17 cellular contexts compared by ENCODE assay signal in the genomic region with DNA sequence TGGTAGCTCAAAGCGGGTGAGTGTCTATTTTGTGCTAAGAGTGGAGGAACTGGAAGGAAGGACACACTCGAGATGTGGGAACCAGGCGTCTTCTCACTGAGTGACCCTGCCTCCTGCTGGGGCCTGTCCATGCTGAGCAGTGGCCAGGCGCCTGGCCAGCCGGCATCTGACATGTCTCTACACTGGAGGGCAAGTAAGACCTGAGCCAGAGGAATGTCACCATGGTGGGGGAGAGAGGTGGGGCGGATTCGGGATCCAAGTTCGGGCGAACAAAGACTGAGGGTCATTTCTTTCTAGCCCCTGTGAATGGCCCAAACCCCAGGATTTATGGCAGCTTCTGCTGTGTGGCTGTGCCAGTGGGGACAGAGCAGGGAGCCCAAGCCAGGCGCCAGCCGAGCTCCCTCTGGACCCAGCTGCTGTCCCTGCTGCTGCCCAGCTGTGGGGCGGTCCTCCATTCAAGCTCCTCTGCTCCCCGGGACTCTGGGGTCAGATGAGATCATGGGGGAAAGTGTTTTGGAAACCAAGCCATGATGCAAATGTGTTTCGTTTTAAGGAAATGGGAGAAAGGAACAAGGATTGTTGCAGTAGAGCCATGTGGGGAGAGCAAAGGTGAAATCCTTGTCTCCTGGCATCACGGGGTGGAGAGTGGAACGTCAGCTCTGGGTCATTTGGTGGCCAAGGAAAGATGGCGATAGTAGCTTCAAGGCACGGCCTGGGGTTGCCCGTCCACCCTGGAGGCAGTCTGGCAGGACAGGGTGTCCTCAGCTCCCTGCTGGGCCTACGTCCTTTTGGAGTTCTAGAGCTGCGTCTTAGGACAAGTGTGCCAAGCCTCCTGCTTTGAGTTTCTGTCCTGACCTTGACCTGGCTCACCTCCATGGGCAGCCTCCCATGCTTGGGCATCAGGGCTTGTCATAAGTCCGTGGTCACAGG. TPM values are rescaled to one million over a fixed set of nuclear protein-coding genes. Genes with fewer than 3 reads are reported as not detected.
A peak's percentile ranks its signal among the peaks of the same experiment; 100 is the strongest.
DNase-seq lines count a peak whose midpoint lies in the region; ATAC-seq, FAIRE-seq and TF ChIP-seq lines count a peak whose summit lies in the region.
"Had no signal": no experiment of that assay in that cellular context is flagged by ENCODE, and none has a peak within 500 bp of the region (broad histone marks: within the 10 kb centered on the region; RNA-seq: fewer than 3 reads in every experiment).

No MANE protein-coding gene starts in this region.

- WGBS in A549 (ENCODE audit: missing lambda C conversion rate): 80% methylated on average over 22 of the region's 22 CpGs
- 89% methylated on average over 22 of the region's 22 CpGs for WGBS in hepatocyte (ENCODE audit: low lambda C conversion rate, missing lambda C conversion rate)

- H3K9me3 ChIP-seq in A549: no peaks in the 10 kb centered on the region
- no peaks in the 10 kb centered on the region for H3K9me3 ChIP-seq in hepatocyte (ENCODE audit: low read depth)
- no peaks in the 10 kb centered on the region for H3K9me3 ChIP-seq in CD8-positive, alpha-beta memory T cell (ENCODE audit: low read length)
- H3K9me3 ChIP-seq: SJCRH30 had no signal

- H3K4me1 Mint-ChIP-seq in chondrocyte (ENCODE audit: low read depth): peaks cover 63% of the 10 kb centered on the region
- peaks cover 0 to 3% (median 2%) of the 10 kb centered on the region in 3 donors for H3K4me1 Mint-ChIP-seq in CD8-positive, alpha-beta memory T cell

- no peak overlapping the region for H2AFZ ChIP-seq in hepatocyte

- DNase-seq in A549 (ENCODE audit: low read depth in 1 of 2, low spot score in 1 of 2) (no peak), chondrocyte (ENCODE audit: low spot score) (no peak), hepatocyte (ENCODE audit: low spot score) (no peak), NK-92 (lab: John Stamatoyannopoulos, UW; ENCODE audit: unreplicated experiment) (no peak)
- DNase-seq in CD8-positive, alpha-beta memory T cell: no peak
- DNase-seq in activated CD4-positive, alpha-beta T cell treated with anti-CD3 and anti-CD28 coated beads for 4 hours: no peak
- DNase-seq: 8988T; activated naive CD4-positive, alpha-beta T cell; CD8-positive, alpha-beta T cell; effector CD4-positive, alpha-beta T cell; H7; mammary epithelial cell; SJCRH30 had no signal

- H3K36me3 Mint-ChIP-seq in chondrocyte (ENCODE audit: low read depth): peaks cover 23% of the 10 kb centered on the region
- H3K36me3 Mint-ChIP-seq in CD8-positive, alpha-beta memory T cell: peaks cover 12 to 60% (median 16%) of the 10 kb centered on the region in 3 donors

- TF ChIP-seq POLR2A in A549 (IDR thresholded peaks at IDR 0.05; ENCODE audit: low read length): no peak

- no peak for TF ChIP-seq EP300 in A549 (IDR thresholded peaks at IDR 0.05)

- peaks cover 35% of the 10 kb centered on the region for H4K20me1 ChIP-seq in hepatocyte (ENCODE audit: insufficient read depth, poor library complexity, severe bottlenecking)

- H3K27me3 ChIP-seq in hepatocyte (no peaks in the 10 kb centered on the region), rectal smooth muscle tissue (ENCODE audit: control insufficient read depth, insufficient read depth, low read length) (no peaks in the 10 kb centered on the region)
- no peaks in the 10 kb centered on the region for H3K27me3 ChIP-seq in CD8-positive, alpha-beta memory T cell (ENCODE audit: insufficient read depth, low read length, poor library complexity, severe bottlenecking)
- H3K27me3 ChIP-seq: SJCRH30 had no signal

- peaks cover 96% of the 10 kb centered on the region for H3K79me2 ChIP-seq in hepatocyte

- no peaks in the 10 kb centered on the region for H3K9me3 Mint-ChIP-seq in chondrocyte (ENCODE audit: low read depth)
- no peaks in the 10 kb centered on the region for H3K9me3 Mint-ChIP-seq in CD8-positive, alpha-beta memory T cell
- H3K9me3 Mint-ChIP-seq: CD8-positive, alpha-beta T cell had no signal

- H3K4me1 ChIP-seq in A549: no peaks in the 10 kb centered on the region
- H3K4me1 ChIP-seq in hepatocyte (ENCODE audit: insufficient read depth): peaks cover 54% of the 10 kb centered on the region
- H3K4me1 ChIP-seq in rectal smooth muscle tissue (ENCODE audit: control insufficient read depth, insufficient read depth, low read length): no peaks in the 10 kb centered on the region
- H3K4me1 ChIP-seq in CD8-positive, alpha-beta memory T cell (ENCODE audit: insufficient read depth, low read length): no peaks in the 10 kb centered on the region

- H3K4me3 ChIP-seq in A549 (no peak overlapping the region), hepatocyte (no peak overlapping the region), rectal smooth muscle tissue (ENCODE audit: low read length) (no peak overlapping the region)
- no peak overlapping the region for H3K4me3 ChIP-seq in CD8-positive, alpha-beta memory T cell (ENCODE audit: low read length)
- H3K4me3 ChIP-seq: SJCRH30, smooth muscle cell had no signal

- H3K36me3 ChIP-seq in hepatocyte (replicated peaks; ENCODE audit: insufficient read depth, low read depth) (no peaks in the 10 kb centered on the region), rectal smooth muscle tissue (ENCODE audit: control insufficient read depth, insufficient read depth, low read length) (peaks cover 14% of the 10 kb centered on the region)
- H3K36me3 ChIP-seq in CD8-positive, alpha-beta memory T cell (ENCODE audit: insufficient read depth, low read length): peaks cover 13% of the 10 kb centered on the region

- no peak overlapping the region for H3K4me2 ChIP-seq in A549
- H3K4me2 ChIP-seq in hepatocyte: peak overlapping the region; percentile 85
- H3K4me2 ChIP-seq: smooth muscle cell had no signal

- H3K9ac ChIP-seq in rectal smooth muscle tissue (ENCODE audit: low read length): no peak overlapping the region

- no peaks in the 10 kb centered on the region for H3K27me3 Mint-ChIP-seq in chondrocyte (ENCODE audit: low read depth)
- H3K27me3 Mint-ChIP-seq in CD8-positive, alpha-beta memory T cell: peaks cover 0 to 3% of the 10 kb centered on the region in 2 donors

- no peak overlapping the region for H3K4me3 Mint-ChIP-seq in chondrocyte (ENCODE audit: unreplicated experiment)
- H3K4me3 Mint-ChIP-seq in CD8-positive, alpha-beta memory T cell: no peak overlapping the region
- H3K4me3 Mint-ChIP-seq: CD8-positive, alpha-beta T cell had no signal

- H3K27ac ChIP-seq in A549: no peak overlapping the region; a peak in 1 of 6 replicates
- peak overlapping the region; percentile 89 for H3K27ac ChIP-seq in hepatocyte
- H3K27ac ChIP-seq in rectal smooth muscle tissue (ENCODE audit: low read depth, low read length): peak overlapping the region; percentile 26
- no peak overlapping the region for H3K27ac ChIP-seq in CD8-positive, alpha-beta memory T cell (ENCODE audit: low read depth, low read length)
- H3K27ac ChIP-seq: SJCRH30 had no signal

- CTCF ChIA-PET in A549 (lab: Yijun Ruan, JAX): interaction anchor here (1.3 to 1.8 kb wide), 4 partner anchors 9 to 379 kb away, joined by 3 to 10 read pairs (median 4); partner anchors contain the start of gene ACKR3
- CTCF ChIA-PET in CD8-positive, alpha-beta memory T cell (lab: Charles Lee): interaction anchor here (2.4 kb wide), 1 partner anchor 8 kb away, joined by 9 read pairs; the partner anchor contains the start of gene ACKR3

- TF ChIP-seq CTCF in A549 (IDR thresholded peaks at IDR 0.05) (no peak), chondrocyte (IDR thresholded peaks at IDR 0.05) (no peak), hepatocyte (IDR thresholded peaks at IDR 0.05; ENCODE audit: poor library complexity) (no peak)

- H3K9me2 ChIP-seq in hepatocyte (replicated peaks; ENCODE audit: insufficient read depth): no peaks in the 10 kb centered on the region

- no peak for TF ChIP-seq RAD21 in A549 (conservative IDR thresholded peaks at IDR 0.05 in 1 of 2, IDR thresholded peaks at IDR 0.05 in 1 of 2)

- ATAC-seq in A549 (no peak), GM21786 (IDR thresholded peaks at IDR 0.05; ENCODE audit: unreplicated experiment) (no peak)
- ATAC-seq: CD8-positive, alpha-beta T cell had no signal

- POLR2A ChIA-PET in A549 (lab: Yijun Ruan, JAX): no interaction called here
- POLR2A ChIA-PET in CD8-positive, alpha-beta memory T cell (lab: Charles Lee): no interaction called here

- peak overlapping the region; percentile 54 for H3K27ac Mint-ChIP-seq in chondrocyte (ENCODE audit: unreplicated experiment)
- peak overlapping the region in 3 of 8 donors; percentile 23 to 66 (median 32) for H3K27ac Mint-ChIP-seq in CD8-positive, alpha-beta memory T cell

- FAIRE-seq in A549 (lab: Jason Lieb, UNC): no peak

TF ChIP-seq in A549, 52 proteins besides CTCF, POLR2A, EP300 and RAD21:
- TF ChIP-seq POLR2AphosphoS2 (conservative IDR thresholded peaks at IDR 0.05; ENCODE audit: low read length) (0 out of 2 replicates have a peak, but pooled peaks have one; percentile 51), SREBF2 (IDR thresholded peaks at IDR 0.05) (no peak)

RNA-seq across cellular contexts. Expression of gene ACKR3, which starts 8.1 kb away (rescaled TPM):
- polyA plus RNA-seq in A549 (2011; rRNA removed): 21.3 and 25.0 TPM in 2 replicates
- polyA plus RNA-seq in A549 (2012; cell fraction: cytosol; rRNA removed): 82.3 and 102 TPM in 2 replicates
- polyA plus RNA-seq in A549 (2012; cell fraction: nucleus; rRNA removed): 167 and 249 TPM in 2 replicates
- 25.4 to 34.9 TPM (median 33.2 TPM) in 3 replicates for polyA plus RNA-seq in A549 (2017; fragmentation: RNase III; extraction: RNeasy Plus Mini Kit Qiagen cat#74134 plus additional on column Dnase treatment)
- 32.5 and 45.3 TPM in 2 replicates for polyA minus RNA-seq in A549 (2011; rRNA and poly(A)+ RNA removed)
- total RNA-seq in chondrocyte: 56.6 to 68.8 TPM (median 57.6 TPM) in 3 replicates
- total RNA-seq in hepatocyte: 47.1 and 49.5 TPM in 2 replicates
- polyA plus RNA-seq in hepatocyte: 58.9 and 61.4 TPM in 2 replicates
- 1 to 10 TPM in 1 of 2 experiments, under 1 TPM in 1; 0.90 to 1.6 TPM for total RNA-seq in CD8-positive, alpha-beta memory T cell
- 5.5 TPM for polyA plus RNA-seq in CD8-positive, alpha-beta memory T cell
- total RNA-seq: fibroblast of villous mesenchyme had no signal

Comparison
In these comparisons a context has a peak if more than half of its experiments do, and no peak if none do; other contexts are left out.
1. H3K27ac ChIP-seq: peak in hepatocyte (single experiment) and rectal smooth muscle tissue (single experiment); none in A549 (0 of 2) and CD8-positive, alpha-beta memory T cell (single experiment).
2. RNA of gene ACKR3, which starts 8.1 kb away (total RNA-seq): 56.6 to 68.8 TPM in chondrocyte and 47.1 to 49.5 TPM in hepatocyte; 0.90 to 1.6 TPM in CD8-positive, alpha-beta memory T cell; every median in the first group is over 10 times any median in the second.